ENCODE assay signal across 31 cellular contexts in the genomic region with DNA sequence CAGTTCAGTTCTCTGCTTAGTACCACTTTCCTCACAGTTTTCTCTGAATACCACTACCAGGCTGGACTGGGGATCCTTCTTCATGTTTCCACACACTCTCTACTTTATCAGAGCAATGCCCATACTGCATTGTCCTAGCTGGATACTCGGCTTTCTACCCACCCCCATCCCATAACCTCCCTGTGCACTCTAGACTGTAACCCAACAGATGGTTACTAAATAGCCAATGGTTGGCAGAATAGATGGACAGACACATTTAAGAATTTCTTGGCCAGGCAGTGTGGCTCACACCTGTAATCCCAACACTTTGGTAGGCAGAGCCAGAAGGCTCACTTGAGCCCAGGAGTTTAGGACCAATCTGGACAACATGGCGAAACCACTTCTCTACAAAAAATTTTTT.
"Had no signal": no experiment of that assay in that cellular context is flagged by ENCODE, and none has a peak within 500 bp of the region (broad histone marks: within the 10 kb centered on the region; RNA-seq: fewer than 3 reads in every experiment).

No MANE protein-coding gene starts in this region.

- H3K27me3 ChIP-seq: ascending aorta, breast epithelium, cardiac muscle cell, colonic mucosa, esophagus squamous epithelium, heart left ventricle had no signal

- H3K4me3 ChIP-seq: ascending aorta, breast epithelium, cardiac muscle cell, colonic mucosa, esophagus squamous epithelium, heart left ventricle had no signal

- ATAC-seq: activated CD4-positive, CD25-positive, alpha-beta regulatory T cell treated with anti-CD3 and anti-CD28 coated beads, Interleukin-2, amount 50 U/mL, for 24 hours; activated CD8-positive, alpha-beta T cell treated with anti-CD3 and anti-CD28 coated beads for 36 hours; activated T-cell treated with anti-CD3 and anti-CD28 coated beads, Interleukin-2, amount 50 U/mL, for 4 hours; activated T-helper 17 cell treated with anti-CD3 and anti-CD28 coated beads, Interleukin-2, amount 50 U/mL, for 72 hours; heart left ventricle; T-helper 17 cell had no signal

- DNase-seq: activated B cell treated with CpG ODN at 0.5 μM for 24 hours; activated CD4-positive, alpha-beta T cell treated with anti-CD3 and anti-CD28 coated beads for 48 hours; activated CD4-positive, alpha-beta T cell treated with anti-CD3 and anti-CD28 coated beads, Interleukin-2, amount 50 U/mL, for 1 hour; activated CD4-positive, alpha-beta T cell treated with anti-CD3 and anti-CD28 coated beads, Interleukin-2, amount 50 U/mL, for 48 hours; activated CD8-positive, alpha-beta memory T cell treated with anti-CD3 and anti-CD28 coated beads for 24 hours; activated CD8-positive, alpha-beta T cell treated with anti-CD3 and anti-CD28 coated beads for 36 hours; activated effector memory CD4-positive, alpha-beta T cell treated with Interleukin-2 at 50 U/mL for 16 hours; activated naive CD4-positive, alpha-beta T cell; activated naive CD4-positive, alpha-beta T cell treated with anti-CD3 and anti-CD28 coated beads, Interleukin-2, amount 50 U/mL, for 16 hours; activated naive CD8-positive, alpha-beta T cell treated with anti-CD3 and anti-CD28 coated beads for 36 hours; activated T-cell treated with anti-CD3 and anti-CD28 coated beads, Interleukin-2, amount 50 U/mL, for 4 hours; central memory CD4-positive, alpha-beta T cell; cerebellar nuclear complex; colonic mucosa; effector CD8-positive, alpha-beta T cell; esophagus squamous epithelium; glutamatergic neuron; heart left ventricle; T-helper 1 cell; T-helper 17 cell; T1000; WERI-Rb-1 had no signal

- FAIRE-seq: endometrium, endothelial cell of umbilical vein, frontal cortex had no signal

- H3K27ac ChIP-seq: ascending aorta, breast epithelium, cardiac muscle cell, colonic mucosa, epithelial cell of prostate, esophagus squamous epithelium, heart left ventricle, WERI-Rb-1 had no signal

- H3K36me3 ChIP-seq: cardiac muscle cell, colonic mucosa had no signal

- H3K9me3 ChIP-seq: ascending aorta, breast epithelium, colonic mucosa, esophagus squamous epithelium, heart left ventricle had no signal

- H3K4me1 ChIP-seq: ascending aorta, breast epithelium, colonic mucosa, esophagus squamous epithelium had no signal
